ENCODE assay signal across 1 cellular context in genomic region chr11:102111787-102112653, GRCh38.
TF ChIP-seq lines count a peak whose summit lies in the region.

No MANE protein-coding gene starts in this region.

TF ChIP-seq in HEK293, 187 proteins besides CTCF, POLR2A, EP300 and RAD21 (continued from another document):
- TF ChIP-seq KLF17 (tag by site-specific recombination; IDR thresholded peaks at IDR 0.05) (peak; percentile 28; the same call in 1 of the 2 replicates), ZNF37A (tag by site-specific recombination; IDR thresholded peaks at IDR 0.05) (no peak), ZNF324 (tag by site-specific recombination; IDR thresholded peaks at IDR 0.05) (0 out of 2 replicates have a peak, but pooled peaks have one; percentile 43), ZNF624 (tag by site-specific recombination; IDR thresholded peaks at IDR 0.05) (no peak), PATZ1 (tag by site-specific recombination; IDR thresholded peaks at IDR 0.05) (no peak; the same call in 1 of the 2 replicates), MEIS1 (CRISPR knock-in tag; IDR thresholded peaks at IDR 0.05; ENCODE audit: borderline replicate concordance) (no peak), ZBTB26 (tag by site-specific recombination; optimal IDR thresholded peaks at IDR 0.05) (no peak), ZNF335 (tag by site-specific recombination; conservative IDR thresholded peaks at IDR 0.05) (0 out of 2 replicates have a peak, but pooled peaks have one; percentile 62), SP2 (tag by site-specific recombination; IDR thresholded peaks at IDR 0.05) (no peak), ZNF239 (tag by site-specific recombination; IDR thresholded peaks at IDR 0.05) (no peak), ZNF580 (tag by site-specific recombination; IDR thresholded peaks at IDR 0.05) (no peak), INSM2 (tag by site-specific recombination; IDR thresholded peaks at IDR 0.05) (peak; percentile 33; the same call in 1 of the 2 replicates), ZBTB17 (tag by site-specific recombination; IDR thresholded peaks at IDR 0.05) (peak; percentile 67), KLF9 (tag by site-specific recombination; IDR thresholded peaks at IDR 0.05; ENCODE audit: low read depth) (peak; percentile 4; the same call in 1 of the 2 replicates), ZNF248 (tag by site-specific recombination; IDR thresholded peaks at IDR 0.05) (no peak), ZNF341 (tag by site-specific recombination; IDR thresholded peaks at IDR 0.05; ENCODE audit: low read depth) (peak; percentile 24; the same call in 1 of the 2 replicates), IKZF3 (tag by site-specific recombination; IDR thresholded peaks at IDR 0.05) (peak; percentile 11; the same call in 1 of the 2 replicates), ZNF10 (tag by site-specific recombination; IDR thresholded peaks at IDR 0.05) (no peak), TCF7L2 (IDR thresholded peaks at IDR 0.05; ENCODE audit: borderline replicate concordance, low read depth, low read length) (peak; percentile 60; the same call in 1 of the 2 replicates), YY1 (tag by site-specific recombination; IDR thresholded peaks at IDR 0.05) (peak; percentile 34; the same call in 1 of the 2 replicates), SP7 (tag by site-specific recombination; IDR thresholded peaks at IDR 0.05) (peak; percentile 62; the same call in 1 of the 2 replicates), ZNF792 (tag by site-specific recombination; IDR thresholded peaks at IDR 0.05) (no peak; the same call in 1 of the 2 replicates), ZNF600 (tag by site-specific recombination; IDR thresholded peaks at IDR 0.05) (peak; percentile 93), ZFP69B (tag by site-specific recombination; IDR thresholded peaks at IDR 0.05) (no peak), ELK4 (IDR thresholded peaks at IDR 0.05; ENCODE audit: borderline replicate concordance, low read depth, low read length) (no peak), GLIS1 (tag by site-specific recombination; IDR thresholded peaks at IDR 0.05) (no peak), ZNF514 (tag by site-specific recombination; IDR thresholded peaks at IDR 0.05) (no peak), ZNF629 (tag by site-specific recombination; IDR thresholded peaks at IDR 0.05) (peak; percentile 22; the same call in 1 of the 2 replicates), SP3 (tag by site-specific recombination; IDR thresholded peaks at IDR 0.05) (no peak; the same call in 1 of the 2 replicates), ZNF660 (tag by site-specific recombination; IDR thresholded peaks at IDR 0.05) (0 out of 2 replicates have a peak, but pooled peaks have one; percentile 20), MYNN (tag by site-specific recombination; IDR thresholded peaks at IDR 0.05; ENCODE audit: borderline replicate concordance) (peak; percentile 17; the same call in 1 of the 2 replicates), BCL11A (tag by site-specific recombination; IDR thresholded peaks at IDR 0.05; ENCODE audit: low read depth) (peak; percentile 45; the same call in 1 of the 2 replicates), ZNF626 (tag by site-specific recombination; IDR thresholded peaks at IDR 0.05) (no peak), ZNF146 (tag by site-specific recombination; IDR thresholded peaks at IDR 0.05) (no peak), ZNF768 (tag by site-specific recombination; IDR thresholded peaks at IDR 0.05) (no peak), ZNF561 (tag by site-specific recombination; IDR thresholded peaks at IDR 0.05; ENCODE audit: borderline replicate concordance) (no peak)
TF ChIP-seq in HEK293: peak in this region for 24.
